22 cellular contexts compared by ENCODE assay signal in the genomic region with DNA sequence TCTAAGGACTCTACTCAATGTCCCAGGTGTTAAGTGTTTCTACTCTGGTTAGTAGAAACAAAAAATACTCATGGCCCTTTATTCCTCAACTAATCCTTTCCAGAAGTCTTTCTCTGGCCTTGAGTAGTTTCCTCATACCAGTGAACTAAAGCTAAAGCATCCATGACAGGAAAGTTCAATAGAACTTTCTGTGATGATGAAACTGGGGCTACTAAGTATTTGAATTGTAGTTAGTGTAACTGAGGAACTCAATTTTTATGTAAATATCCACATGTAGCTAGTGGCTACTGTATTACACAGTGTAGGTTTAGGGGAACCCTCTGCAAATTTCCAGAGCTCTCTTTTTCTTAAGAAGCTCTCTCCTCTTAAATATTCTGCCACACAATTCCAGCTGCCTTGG.
"Had no signal": no experiment of that assay in that cellular context is flagged by ENCODE, and none has a peak within 500 bp of the region (broad histone marks: within the 10 kb centered on the region; RNA-seq: fewer than 3 reads in every experiment).

No MANE protein-coding gene starts in this region.

- H3K36me3 ChIP-seq: transverse colon had no signal

- H3K27ac ChIP-seq: coronary artery, epithelial cell of prostate, parathyroid adenoma, transverse colon had no signal

- H3K27ac Mint-ChIP-seq: activated B cell treated with CpG ODN at 0.5 μM for 24 hours; activated CD4-positive, alpha-beta T cell treated with anti-CD3 and anti-CD28 coated beads for 36 hours; activated naive CD8-positive, alpha-beta T cell treated with anti-CD3 and anti-CD28 coated beads for 36 hours; memory B cell; stimulated activated memory B cell treated with anti-CD40 and anti-IgM and Interleukin-4, amounts not matched to agents 10 μg/mL and 1 μg/mL and 100 μg/mL, for 72 hours had no signal

- H3K9ac ChIP-seq: parathyroid adenoma had no signal

- H3K4me1 Mint-ChIP-seq: memory B cell; stimulated activated memory B cell treated with anti-CD40 and anti-IgM and Interleukin-4, amounts not matched to agents 10 μg/mL and 1 μg/mL and 100 μg/mL, for 72 hours had no signal

- H3K27me3 ChIP-seq: transverse colon had no signal

- H3K4me3 Mint-ChIP-seq: activated B cell treated with CpG ODN at 0.5 μM for 24 hours; activated CD4-positive, alpha-beta T cell treated with anti-CD3 and anti-CD28 coated beads for 36 hours; activated naive CD8-positive, alpha-beta T cell treated with anti-CD3 and anti-CD28 coated beads for 36 hours; activated T-cell treated with anti-CD3 and anti-CD28 coated beads, Interleukin-2, amount 50 U/mL, for 4 hours; memory B cell; stimulated activated memory B cell treated with anti-CD40 and anti-IgM and Interleukin-4, amounts not matched to agents 10 μg/mL and 1 μg/mL and 100 μg/mL, for 72 hours had no signal

- H3K4me3 ChIP-seq: coronary artery, transverse colon had no signal

- H2AFZ ChIP-seq: parathyroid adenoma had no signal

- ATAC-seq: activated CD4-positive, alpha-beta T cell treated with anti-CD3 and anti-CD28 coated beads for 36 hours; activated T-cell treated with anti-CD3 and anti-CD28 coated beads, Interleukin-2, amount 50 U/mL, for 4 hours; left cardiac atrium; sciatic nerve; stimulated activated memory B cell treated with anti-CD40 and anti-IgM and Interleukin-4, amounts not matched to agents 10 μg/mL and 1 μg/mL and 100 μg/mL, for 72 hours had no signal

- H3K27me3 Mint-ChIP-seq: activated B cell treated with CpG ODN at 0.5 μM for 24 hours; activated CD4-positive, alpha-beta T cell treated with anti-CD3 and anti-CD28 coated beads for 36 hours; activated naive CD8-positive, alpha-beta T cell treated with anti-CD3 and anti-CD28 coated beads for 36 hours; memory B cell; stimulated activated memory B cell treated with anti-CD40 and anti-IgM and Interleukin-4, amounts not matched to agents 10 μg/mL and 1 μg/mL and 100 μg/mL, for 72 hours had no signal

- DNase-seq: activated B cell treated with CpG ODN at 0.5 μM for 24 hours; activated CD4-positive, alpha-beta T cell treated with anti-CD3 and anti-CD28 coated beads for 36 hours; activated CD4-positive, alpha-beta T cell treated with anti-CD3 and anti-CD28 coated beads, Interleukin-2, amount 50 U/mL, for 4 hours; activated CD8-positive, alpha-beta memory T cell treated with anti-CD3 and anti-CD28 coated beads for 24 hours; activated CD8-positive, alpha-beta memory T cell treated with anti-CD3 and anti-CD28 coated beads, Interleukin-2, amount 50 U/mL, for 4 hours; activated naive CD4-positive, alpha-beta T cell treated with Interleukin-2 at 50 U/mL for 16 hours; activated naive CD8-positive, alpha-beta T cell treated with anti-CD3 and anti-CD28 coated beads for 36 hours; activated T-cell treated with anti-CD3 and anti-CD28 coated beads, Interleukin-2, amount 50 U/mL, for 4 hours; amygdala; foreskin melanocyte; left cardiac atrium; nucleus accumbens; small intestine; stimulated activated CD4-positive, alpha-beta T cell treated with anti-CD3 and anti-CD28 coated beads, Interleukin-2, amount 100 ng/mL, for 24 hours; T-helper 1 cell; transverse colon had no signal

- H3K4me1 ChIP-seq: parathyroid adenoma had no signal

- H3K9me3 ChIP-seq: transverse colon had no signal
